In the genomic region with DNA sequence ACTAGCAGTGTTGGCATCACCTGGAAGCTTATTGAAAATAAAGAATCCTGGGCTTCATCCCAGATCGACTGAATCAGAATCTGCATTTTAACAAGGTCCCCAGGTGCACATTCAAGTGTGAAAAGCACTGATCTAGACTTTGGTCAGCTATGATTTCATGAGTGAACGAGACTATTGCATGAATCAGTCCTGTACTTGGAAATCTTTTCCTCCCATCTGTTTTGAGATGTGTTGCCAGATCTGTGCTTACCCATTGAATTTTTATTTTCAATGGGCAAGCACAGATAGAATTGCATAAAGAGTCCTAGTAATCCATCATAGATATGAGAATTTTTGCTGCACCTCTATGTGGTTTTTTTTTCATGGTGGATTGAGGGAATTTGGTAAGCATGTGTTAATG, we compare ENCODE assay signal across 25 cellular contexts.
DNase-seq lines count a peak whose midpoint lies in the region; ATAC-seq and TF ChIP-seq lines count a peak whose summit lies in the region.
"Had no signal": no experiment of that assay in that cellular context is flagged by ENCODE, and none has a peak within 500 bp of the region (broad histone marks: within the 10 kb centered on the region; RNA-seq: fewer than 3 reads in every experiment).

No MANE protein-coding gene starts in this region.

- no peaks in the 10 kb centered on the region for H3K79me2 ChIP-seq in OCI-LY7 (ENCODE audit: insufficient read depth, low read depth, low read length)

- H2BK15ac ChIP-seq in neuronal stem cell (ENCODE audit: low read length): no peak overlapping the region

- peak; percentile 47 for DNase-seq in GM03348 (ENCODE audit: low spot score)
- peak; percentile 17 for DNase-seq in LHCN-M2 (ENCODE audit: low read depth)
- DNase-seq in fibroblast of gingiva (ENCODE audit: low read depth): peak; percentile 22
- DNase-seq in OCI-LY7 (ENCODE audit: low spot score): no peak
- DNase-seq in neuronal stem cell (ENCODE audit: low spot score): no peak
- DNase-seq: AML-193; DMS53; GF-D8; HCEC 1CT; KG1; NCI-H1092 treated with DMSO at 0.1 percent for 48 hours; NCI-H146; NCI-H2029; NCI-H2171; NCI-H345; NCI-H524; NCI-H774; NK-92 treated with Interleukin-12 subunit alpha and Interleukin-12 subunit beta, amount 100 ng/mL, for 24 hours had no signal

- intact Hi-C loops in OCI-LY7 (cut with micrococcal nuclease; ENCODE audit: unreplicated experiment): no loop called here

- H3K27me3 ChIP-seq in neuronal stem cell (ENCODE audit: control insufficient read depth in 3 of 3, insufficient read depth in 3 of 3, low read depth in 1 of 3, low read length in 3 of 3): no peaks in the 10 kb centered on the region

- H2BK12ac ChIP-seq in neuronal stem cell (ENCODE audit: low read length): no peak overlapping the region

- H3K9ac ChIP-seq in neuronal stem cell (ENCODE audit: low read depth, low read length, poor library complexity): no peak overlapping the region

- no peak overlapping the region for H3K23ac ChIP-seq in neuronal stem cell (ENCODE audit: low read depth, low read length, poor library complexity)

- H3K14ac ChIP-seq in neuronal stem cell (ENCODE audit: low read length): no peak overlapping the region

- no peaks in the 10 kb centered on the region for H3K79me1 ChIP-seq in neuronal stem cell (ENCODE audit: low read depth, low read length)

- ATAC-seq in GM19395 (IDR thresholded peaks at IDR 0.05; ENCODE audit: unreplicated experiment) (no peak), HG02852 (IDR thresholded peaks at IDR 0.05; ENCODE audit: unreplicated experiment) (no peak)
- ATAC-seq: GM12878, GM23338, Panc1, SK-N-SH treated with all-trans-retinoic acid at 6 μM for 48 hours had no signal

- POLR2A ChIA-PET in OCI-LY7 (lab: Charles Lee): interaction anchor here (0.7 to 1.3 kb wide), 3 partner anchors 9 to 186 kb away, joined by 3 to 5 read pairs (median 4); no protein-coding TSS in a partner anchor

- no TSS peak for BruUV-seq in OCI-LY7 (replicated peaks; lab: Mats Ljungman, UMichigan)

- H4K20me1 ChIP-seq in OCI-LY7 (ENCODE audit: insufficient read depth, low read length): no peaks in the 10 kb centered on the region

- no peak overlapping the region for H2AK5ac ChIP-seq in neuronal stem cell (ENCODE audit: low read depth, low read length)

- H3K9me2 ChIP-seq in OCI-LY7 (ENCODE audit: insufficient read depth, low read length): no peaks in the 10 kb centered on the region

- H3K18ac ChIP-seq in neuronal stem cell (ENCODE audit: low read length): no peak overlapping the region

- H3K4me3 ChIP-seq in OCI-LY7 (ENCODE audit: low read depth, low read length, poor library complexity, severe bottlenecking) (no peak overlapping the region), neuronal stem cell (ENCODE audit: low read length in 2 of 2) (no peak overlapping the region)
- H3K4me3 ChIP-seq: GM12878, GM23338 had no signal

- no CpG with 5 or more reads among the region's 2 CpGs for WGBS in neuronal stem cell (ENCODE audit: extremely low coverage in 2 of 2, insufficient read length in 2 of 2, insufficient replicate concordance in 1 of 2), 2 donors

- H4K8ac ChIP-seq in neuronal stem cell (ENCODE audit: low read depth, low read length): no peak overlapping the region

- H2BK120ac ChIP-seq in neuronal stem cell (ENCODE audit: low read depth, low read length): no peak overlapping the region

- H3K36me3 ChIP-seq in OCI-LY7 (ENCODE audit: insufficient read depth, low read length) (peaks cover 79% of the 10 kb centered on the region), neuronal stem cell (replicated peaks in 1 of 2; ENCODE audit: control insufficient read depth in 2 of 2, insufficient read depth in 2 of 2, low read length in 2 of 2) (peaks cover 5 to 81% of the 10 kb centered on the region in 2 donors)

- CTCF ChIA-PET in OCI-LY7 (lab: Charles Lee; ENCODE audit: unreplicated experiment): interaction anchor here (0.8 kb wide), 1 partner anchor 10 kb away, joined by 3 read pairs; no protein-coding TSS in a partner anchor

- H3K4ac ChIP-seq in neuronal stem cell (ENCODE audit: low read length): no peak overlapping the region

- no peaks in the 10 kb centered on the region for H3K4me1 ChIP-seq in OCI-LY7 (ENCODE audit: insufficient read depth, low read length, poor library complexity, severe bottlenecking)
- peaks cover 0 to 3% of the 10 kb centered on the region in 2 donors for H3K4me1 ChIP-seq in neuronal stem cell (ENCODE audit: control insufficient read depth in 2 of 2, insufficient read depth in 1 of 2, low read depth in 1 of 2, low read length in 2 of 2)

- no peak overlapping the region for H2BK5ac ChIP-seq in neuronal stem cell (ENCODE audit: low read length)

- H2AFZ ChIP-seq in OCI-LY7 (ENCODE audit: low read length) (no peak overlapping the region), neuronal stem cell (ENCODE audit: low read length) (no peak overlapping the region)
- H2AFZ ChIP-seq: GM23338 had no signal

- no peak overlapping the region for H4K91ac ChIP-seq in neuronal stem cell (ENCODE audit: low read depth, low read length, poor library complexity)

- no peaks in the 10 kb centered on the region for H3K9me3 ChIP-seq in OCI-LY7 (ENCODE audit: low read length)
- no peaks in the 10 kb centered on the region for H3K9me3 ChIP-seq in neuronal stem cell (replicated peaks in 1 of 2; ENCODE audit: control insufficient read depth in 2 of 2, insufficient read depth in 1 of 2, low read depth in 1 of 2, low read length in 2 of 2)

- H3K27ac ChIP-seq in OCI-LY7 (ENCODE audit: low read depth, low read length, poor library complexity, severe bottlenecking): no peak overlapping the region
- no peak overlapping the region for H3K27ac ChIP-seq in neuronal stem cell (replicated peaks; ENCODE audit: low read length)
- H3K27ac ChIP-seq: C4-2B had no signal

- no peak for TF ChIP-seq CTCF in OCI-LY7 (conservative IDR thresholded peaks at IDR 0.05; ENCODE audit: low read length)

- no peak overlapping the region for H3K4me2 ChIP-seq in OCI-LY7 (ENCODE audit: low read length)
- no peak overlapping the region for H3K4me2 ChIP-seq in neuronal stem cell (ENCODE audit: insufficient read depth, low read length, poor library complexity, severe bottlenecking)
- H3K4me2 ChIP-seq: GM23338 had no signal

Comparison
In these comparisons a context has a peak if more than half of its experiments do, and no peak if none do; other contexts are left out.
1. DNase-seq: peak in GM03348 (single experiment), LHCN-M2 (single experiment) and fibroblast of gingiva (single experiment); none in OCI-LY7 (single experiment) and neuronal stem cell (single experiment).